ENCODE assay signal across 10 cellular contexts in genomic region chr14:74979442-74980397, GRCh38. TPM values are rescaled to one million over a fixed set of nuclear protein-coding genes. Genes with fewer than 3 reads are reported as not detected.
DNase-seq lines count a peak whose midpoint lies in the region; ATAC-seq and TF ChIP-seq lines count a peak whose summit lies in the region.
"Had no signal": no experiment of that assay in that cellular context is flagged by ENCODE, and none has a peak within 500 bp of the region (broad histone marks: within the 10 kb centered on the region; RNA-seq: fewer than 3 reads in every experiment).

No MANE protein-coding gene starts in this region.

- no TSS peak for BruUV-seq in Calu3 (replicated peaks; lab: Mats Ljungman, UMichigan)

- no peak overlapping the region for H3K27ac Mint-ChIP-seq in stimulated activated memory B cell treated with anti-CD40 and anti-IgM and Interleukin-4, amounts not matched to agents 10 μg/mL and 1 μg/mL and 100 μg/mL, for 72 hours
- H3K27ac Mint-ChIP-seq in Calu3 (ENCODE audit: unreplicated experiment) = no peak overlapping the region
- H3K27ac Mint-ChIP-seq: activated B cell treated with CpG ODN at 0.5 μM for 24 hours had no signal

- H3K27ac ChIP-seq in prostate gland = peak overlapping the region in 1 of 2 donors; percentile 13
- no peak overlapping the region for H3K27ac ChIP-seq in effector memory CD4-positive, alpha-beta T cell (ENCODE audit: insufficient read depth, low read length, poor library complexity, severe bottlenecking)

- no peaks in the 10 kb centered on the region for H3K27me3 ChIP-seq in prostate gland (replicated peaks; ENCODE audit: insufficient read depth)
- H3K27me3 ChIP-seq in effector memory CD4-positive, alpha-beta T cell (replicated peaks; ENCODE audit: control insufficient read depth, insufficient read depth, low read length, poor library complexity, severe bottlenecking) = no peaks in the 10 kb centered on the region
- H3K27me3 ChIP-seq: spleen had no signal

- no peak overlapping the region for H3K4me3 Mint-ChIP-seq in stimulated activated memory B cell treated with anti-CD40 and anti-IgM and Interleukin-4, amounts not matched to agents 10 μg/mL and 1 μg/mL and 100 μg/mL, for 72 hours
- H3K4me3 Mint-ChIP-seq in Calu3 (ENCODE audit: low read depth, unreplicated experiment) = no peak overlapping the region
- H3K4me3 Mint-ChIP-seq: activated B cell treated with CpG ODN at 0.5 μM for 24 hours had no signal

- H3K4me3 ChIP-seq in GM12864 (ENCODE audit: low read depth, low read length) (no peak overlapping the region), prostate gland (no peak overlapping the region)
- no peak overlapping the region for H3K4me3 ChIP-seq in effector memory CD4-positive, alpha-beta T cell (ENCODE audit: insufficient read depth, low read depth, low read length, poor library complexity, severe bottlenecking)
- H3K4me3 ChIP-seq: spleen had no signal

- no peaks in the 10 kb centered on the region for H3K9me3 ChIP-seq in prostate gland
- H3K9me3 ChIP-seq in effector memory CD4-positive, alpha-beta T cell (ENCODE audit: control insufficient read depth, low read length) = no peaks in the 10 kb centered on the region
- H3K9me3 ChIP-seq: spleen had no signal

- no peaks in the 10 kb centered on the region for H3K36me3 ChIP-seq in prostate gland
- H3K36me3 ChIP-seq in effector memory CD4-positive, alpha-beta T cell (ENCODE audit: control insufficient read depth, insufficient read depth, low read length) = no peaks in the 10 kb centered on the region
- H3K36me3 ChIP-seq: spleen had no signal

- no peak for TF ChIP-seq POLR2A in prostate gland (IDR thresholded peaks at IDR 0.05)

- H3K4me1 Mint-ChIP-seq in stimulated activated memory B cell treated with anti-CD40 and anti-IgM and Interleukin-4, amounts not matched to agents 10 μg/mL and 1 μg/mL and 100 μg/mL, for 72 hours = peaks cover 7% of the 10 kb centered on the region
- H3K4me1 Mint-ChIP-seq in Calu3 (ENCODE audit: low read depth, unreplicated experiment) = no peaks in the 10 kb centered on the region
- H3K4me1 Mint-ChIP-seq: activated B cell treated with CpG ODN at 0.5 μM for 24 hours had no signal

- CTCF ChIA-PET in Calu3 (lab: Charles Lee) = no interaction called here

- H3K4me1 ChIP-seq in prostate gland (replicated peaks) = no peaks in the 10 kb centered on the region
- H3K4me1 ChIP-seq in effector memory CD4-positive, alpha-beta T cell (ENCODE audit: control insufficient read depth, insufficient read depth, low read length, poor library complexity, severe bottlenecking) = no peaks in the 10 kb centered on the region

- intact Hi-C loops in prostate gland (cut with DNase I) (no loop called here), Calu3 (cut with micrococcal nuclease; ENCODE audit: unreplicated experiment) (no loop called here)

- no peaks in the 10 kb centered on the region for H3K9me3 Mint-ChIP-seq in stimulated activated memory B cell treated with anti-CD40 and anti-IgM and Interleukin-4, amounts not matched to agents 10 μg/mL and 1 μg/mL and 100 μg/mL, for 72 hours
- no peaks in the 10 kb centered on the region for H3K9me3 Mint-ChIP-seq in Calu3 (ENCODE audit: low read depth, unreplicated experiment)
- H3K9me3 Mint-ChIP-seq: activated B cell treated with CpG ODN at 0.5 μM for 24 hours had no signal

- no peak for DNase-seq in GM12864 (ENCODE audit: low read depth)
- peak; percentile 98 to 100 for DNase-seq in NCI-H524 (lab: John Stamatoyannopoulos, UW)
- DNase-seq in fibroblast of gingiva (ENCODE audit: low read depth) = peak; percentile 97
- peak; percentile 51 for DNase-seq in prostate gland (ENCODE audit: low spot score)
- no peak for DNase-seq in effector memory CD4-positive, alpha-beta T cell
- DNase-seq in Calu3 = no peak
- DNase-seq: activated B cell treated with CpG ODN at 0.5 μM for 24 hours, spleen had no signal

- H3K27me3 Mint-ChIP-seq in stimulated activated memory B cell treated with anti-CD40 and anti-IgM and Interleukin-4, amounts not matched to agents 10 μg/mL and 1 μg/mL and 100 μg/mL, for 72 hours = no peaks in the 10 kb centered on the region
- H3K27me3 Mint-ChIP-seq in Calu3 (ENCODE audit: unreplicated experiment) = no peaks in the 10 kb centered on the region
- H3K27me3 Mint-ChIP-seq: activated B cell treated with CpG ODN at 0.5 μM for 24 hours had no signal

- H3K36me3 Mint-ChIP-seq in stimulated activated memory B cell treated with anti-CD40 and anti-IgM and Interleukin-4, amounts not matched to agents 10 μg/mL and 1 μg/mL and 100 μg/mL, for 72 hours = no peaks in the 10 kb centered on the region
- H3K36me3 Mint-ChIP-seq in Calu3 (ENCODE audit: insufficient read depth, unreplicated experiment) = peaks cover 5% of the 10 kb centered on the region

- 49% methylated on average over 23 of the region's 23 CpGs for WGBS in prostate gland

- TF ChIP-seq CTCF in GM12864 (IDR thresholded peaks at IDR 0.05; ENCODE audit: low read depth, low read length, missing control alignments) (peak; percentile 4), prostate gland (IDR thresholded peaks at IDR 0.05) (peak in 1 of 4 experiments; percentile 32), Calu3 (IDR thresholded peaks at IDR 0.05; ENCODE audit: unreplicated experiment) (no peak)

- no peak for ATAC-seq in stimulated activated memory B cell treated with anti-CD40 and anti-IgM and Interleukin-4, amounts not matched to agents 10 μg/mL and 1 μg/mL and 100 μg/mL, for 72 hours
- ATAC-seq in HG03280 (IDR thresholded peaks at IDR 0.05; ENCODE audit: unreplicated experiment) = no peak

RNA-seq across cellular contexts. Expression of gene EIF2B2, which starts 23.0 kb away (rescaled TPM):
- total RNA-seq in prostate gland (10 to 100 TPM; 43.9 to 60.4 TPM), Calu3 (2022) (41.2 and 42.9 TPM in 2 replicates)

RNA-seq across cellular contexts. Expression of gene PGF, which starts 24.3 kb away (rescaled TPM):
- total RNA-seq in prostate gland = 10 to 100 TPM in 1 of 2 donors, 1 to 10 TPM in 1; 7.9 to 16.2 TPM
- total RNA-seq in Calu3 (2022) = 1.2 and 2.1 TPM in 2 replicates
- total RNA-seq: activated B cell treated with CpG ODN at 0.5 μM for 24 hours had no signal

RNA-seq across cellular contexts. Expression of gene RPS6KL1, which starts 56.7 kb away (rescaled TPM):
- total RNA-seq in prostate gland = 10 to 100 TPM in 1 of 2 donors, 1 to 10 TPM in 1; 1.5 to 15.1 TPM
- 16.4 and 18.5 TPM in 2 replicates for total RNA-seq in Calu3 (2022)

Comparison
In these comparisons a context has a peak if more than half of its experiments do, and no peak if none do; other contexts are left out.
1. DNase-seq: peak in NCI-H524 (2 of 2), fibroblast of gingiva (single experiment) and prostate gland (single experiment); none in GM12864 (single experiment), effector memory CD4-positive, alpha-beta T cell (0 of 3) and Calu3 (single experiment).